Comparison of ENCODE assay signal across 12 cellular contexts in genomic region chr1:44777969-44778635, GRCh38. TPM values are rescaled to one million over a fixed set of nuclear protein-coding genes. Genes with fewer than 3 reads are reported as not detected.
DNase-seq lines count a peak whose midpoint lies in the region; ATAC-seq and TF ChIP-seq lines count a peak whose summit lies in the region.
"Had no signal": no experiment of that assay in that cellular context is flagged by ENCODE, and none has a peak within 500 bp of the region (broad histone marks: within the 10 kb centered on the region; RNA-seq: fewer than 3 reads in every experiment).

No MANE protein-coding gene starts in this region.

- intact Hi-C loops in activated naive CD4-positive, alpha-beta T cell treated with anti-CD3 and anti-CD28 coated beads for 36 hours (cut with micrococcal nuclease) = loop anchor here (2.0 kb wide), 1 partner anchor 23 kb away; the partner anchor contains the start of gene PLK3
- intact Hi-C loops in Panc1 (cut with micrococcal nuclease; ENCODE audit: unreplicated experiment) = no loop called here
- intact Hi-C loops in spleen (cut with DNase I; ENCODE audit: low total_unique reads) = no loop called here

- H3K27ac ChIP-seq in Panc1 (ENCODE audit: low read length) (no peak overlapping the region), spleen (peak overlapping the region in 3 of 8 donors; percentile 96 to 98 (median 98)), suprapubic skin (no peak overlapping the region)

- peaks cover 72% of the 10 kb centered on the region for H3K36me3 Mint-ChIP-seq in activated naive CD4-positive, alpha-beta T cell treated with anti-CD3 and anti-CD28 coated beads for 36 hours (ENCODE audit: low read depth)
- peaks cover 62% of the 10 kb centered on the region for H3K36me3 Mint-ChIP-seq in effector memory CD8-positive, alpha-beta T cell (ENCODE audit: insufficient read depth)

- TF ChIP-seq POLR2A in spleen (IDR thresholded peaks at IDR 0.05) (no peak), suprapubic skin (IDR thresholded peaks at IDR 0.05) (no peak)

- H3K36me3 ChIP-seq in Panc1 (ENCODE audit: control insufficient read depth, insufficient read depth, low read length) (peaks cover 17% of the 10 kb centered on the region; the same call in 1 of the 2 replicates), spleen (peaks cover 0 to 61% (median 54%) of the 10 kb centered on the region in 6 donors), suprapubic skin (peaks cover 40% of the 10 kb centered on the region)

- WGBS in spleen, 5 donors = 66 to 80% (median 74%) methylated on average over 13 of the region's 13 CpGs
- 75% methylated on average over 13 of the region's 13 CpGs for WGBS in suprapubic skin

- H3K27ac Mint-ChIP-seq in activated naive CD4-positive, alpha-beta T cell treated with anti-CD3 and anti-CD28 coated beads for 36 hours = peak overlapping the region; percentile 92
- peak overlapping the region; percentile 90 to 98 for H3K27ac Mint-ChIP-seq in effector memory CD8-positive, alpha-beta T cell

- TF ChIP-seq CTCF in Panc1 (IDR thresholded peaks at IDR 0.05) (no peak), spleen (IDR thresholded peaks at IDR 0.05 in 8 of 11, conservative IDR thresholded peaks at IDR 0.05 in 3 of 11) (no peak), suprapubic skin (IDR thresholded peaks at IDR 0.05) (no peak)

- H3K4me3 Mint-ChIP-seq in activated naive CD4-positive, alpha-beta T cell treated with anti-CD3 and anti-CD28 coated beads for 36 hours = peak overlapping the region; percentile 95
- H3K4me3 Mint-ChIP-seq in effector memory CD8-positive, alpha-beta T cell = peak overlapping the region; percentile 4 to 83

- peaks cover 10% of the 10 kb centered on the region for H3K4me1 ChIP-seq in Panc1 (ENCODE audit: control insufficient read depth, insufficient read depth, low read length)
- peaks cover 15 to 56% (median 38%) of the 10 kb centered on the region in 6 donors for H3K4me1 ChIP-seq in spleen
- peaks cover 33% of the 10 kb centered on the region for H3K4me1 ChIP-seq in suprapubic skin

- no TSS peak for BruUV-seq in Panc1 (replicated peaks; lab: Mats Ljungman, UMichigan)

- TF ChIP-seq EP300 in suprapubic skin (IDR thresholded peaks at IDR 0.05) = no peak

- in situ Hi-C loops in Panc1 (cut with HindIII; ENCODE audit: low pct_unique_long_range_greater_than_20kb, low sequenced_read_pairs) = no loop called here

- ATAC-seq in Panc1 = no peak
- ATAC-seq in effector memory CD8-positive, alpha-beta T cell (replicated peaks) = no peak
- ATAC-seq: left lung had no signal

- no peaks in the 10 kb centered on the region for H3K27me3 Mint-ChIP-seq in activated naive CD4-positive, alpha-beta T cell treated with anti-CD3 and anti-CD28 coated beads for 36 hours (ENCODE audit: low read depth)
- H3K27me3 Mint-ChIP-seq in effector memory CD8-positive, alpha-beta T cell = no peaks in the 10 kb centered on the region

- H3K27me3 ChIP-seq in Panc1 (ENCODE audit: control insufficient read depth, insufficient read depth, low read length) (no peaks in the 10 kb centered on the region), spleen (replicated peaks in 1 of 7) (no peaks in the 10 kb centered on the region), suprapubic skin (no peaks in the 10 kb centered on the region)
- H3K27me3 ChIP-seq: left lung had no signal

- DNase-seq in activated naive CD4-positive, alpha-beta T cell treated with anti-CD3 and anti-CD28 coated beads for 36 hours = no peak
- DNase-seq in activated naive CD4-positive, alpha-beta T cell treated with anti-CD3 and anti-CD28 coated beads, Interleukin-2, amount 50 U/mL, for 16 hours = no peak
- DNase-seq in Panc1 (ENCODE audit: low read depth, low spot score) (no peak), spleen (peak; percentile 68), suprapubic skin (ENCODE audit: low spot score in 2 of 2) (no peak), NCI-H2029 treated with DMSO at 0.1 percent for 48 hours (lab: John Stamatoyannopoulos, UW) (no peak), NCI-H187 treated with DMSO at 0.1 percent for 48 hours (lab: John Stamatoyannopoulos, UW) (no peak)
- DNase-seq in effector memory CD8-positive, alpha-beta T cell = no peak
- DNase-seq: activated CD4-positive, CD25-positive, alpha-beta regulatory T cell treated with anti-CD3 and anti-CD28 coated beads, Interleukin-2, amount 50 U/mL, for 72 hours; DMS 273 treated with DMSO at 0.1 percent for 48 hours; NCI-H2107 had no signal

- no peaks in the 10 kb centered on the region for H3K9me3 Mint-ChIP-seq in activated naive CD4-positive, alpha-beta T cell treated with anti-CD3 and anti-CD28 coated beads for 36 hours
- no peaks in the 10 kb centered on the region for H3K9me3 Mint-ChIP-seq in effector memory CD8-positive, alpha-beta T cell

- CTCF ChIA-PET in activated naive CD4-positive, alpha-beta T cell treated with anti-CD3 and anti-CD28 coated beads for 36 hours (lab: Charles Lee) = interaction anchor here (4.3 kb wide), 1 partner anchor 46 kb away, joined by 21 read pairs; the partner anchor contains the start of gene RNU5D-1
- CTCF ChIA-PET in Panc1 (lab: Charles Lee) = no interaction called here

- peaks cover 36% of the 10 kb centered on the region for H3K4me1 Mint-ChIP-seq in activated naive CD4-positive, alpha-beta T cell treated with anti-CD3 and anti-CD28 coated beads for 36 hours (ENCODE audit: low read depth)
- peaks cover 32 to 34% of the 10 kb centered on the region in 2 donors for H3K4me1 Mint-ChIP-seq in effector memory CD8-positive, alpha-beta T cell (ENCODE audit: low read depth in 2 of 2)

- POLR2A ChIA-PET in Panc1 (lab: Charles Lee) = interaction anchor here (0.6 kb wide), 1 partner anchor 17 kb away, joined by 10 read pairs; no protein-coding TSS in a partner anchor

- H3K4me3 ChIP-seq in Panc1 (ENCODE audit: low read depth in 2 of 2, low read length in 2 of 2) = peak overlapping the region; percentile 5 to 84; a peak in 2 of 4 replicates
- H3K4me3 ChIP-seq in spleen = peak overlapping the region in 2 of 8 donors; percentile 6 to 84
- H3K4me3 ChIP-seq in suprapubic skin = no peak overlapping the region

- H3K9me3 ChIP-seq in Panc1 (ENCODE audit: control insufficient read depth, insufficient read depth, low read depth, low read length) (no peaks in the 10 kb centered on the region), spleen (no peaks in the 10 kb centered on the region), suprapubic skin (no peaks in the 10 kb centered on the region)
- H3K9me3 ChIP-seq: left lung had no signal

RNA-seq across cellular contexts. Expression of gene RPS8, which starts 2.8 kb away (rescaled TPM):
- total RNA-seq in activated naive CD4-positive, alpha-beta T cell treated with anti-CD3 and anti-CD28 coated beads for 36 hours = 1,000 to 10,000 TPM; 3,619 to 3,772 TPM
- 1,087 TPM for total RNA-seq in Panc1 (2021; ENCODE audit: unreplicated experiment)
- 1,474 TPM for polyA plus RNA-seq in Panc1 (2012; ENCODE audit: insufficient read length)
- total RNA-seq in spleen = 1,000 to 10,000 TPM; 1,626 to 2,405 (median 2,159) TPM
- polyA plus RNA-seq in spleen = 1,000 to 10,000 TPM; 4,436 to 6,194 (median 5,972) TPM
- 1,000 to 10,000 TPM; 1,858 to 3,271 (median 2,807) TPM for total RNA-seq in suprapubic skin

RNA-seq across cellular contexts. Expression of gene BEST4, which starts 9.9 kb away (rescaled TPM):
- total RNA-seq in activated naive CD4-positive, alpha-beta T cell treated with anti-CD3 and anti-CD28 coated beads for 36 hours = under 1 TPM; 0.74 to 0.79 TPM
- total RNA-seq in Panc1 (2021; ENCODE audit: unreplicated experiment) = 0.15 TPM
- polyA plus RNA-seq in Panc1 (2012; ENCODE audit: insufficient read length) = 0.11 TPM
- total RNA-seq in spleen = under 1 TPM in 4 of 7 donors, not detected in 3; 0.16 to 0.61 (median 0.30) TPM
- under 1 TPM; 0.32 to 0.89 (median 0.80) TPM for polyA plus RNA-seq in spleen
- total RNA-seq in suprapubic skin = under 1 TPM in 3 of 4 donors, not detected in 1; 0.30 to 0.72 (median 0.30) TPM

RNA-seq across cellular contexts. Expression of gene PLK3, which starts 22.1 kb away (rescaled TPM):
- total RNA-seq in activated naive CD4-positive, alpha-beta T cell treated with anti-CD3 and anti-CD28 coated beads for 36 hours = 10 to 100 TPM; 44.2 to 46.7 TPM
- total RNA-seq in Panc1 (2021; ENCODE audit: unreplicated experiment) = 13.7 TPM
- polyA plus RNA-seq in Panc1 (2012; ENCODE audit: insufficient read length) = 7.3 TPM
- 10 to 100 TPM; 22.0 to 51.7 (median 33.1) TPM for total RNA-seq in spleen
- polyA plus RNA-seq in spleen = 10 to 100 TPM; 14.7 to 24.6 (median 24.3) TPM
- 100 to 1,000 TPM in 2 of 4 donors, 10 to 100 TPM in 2; 63.7 to 135 (median 91.1) TPM for total RNA-seq in suprapubic skin

RNA-seq across cellular contexts. Expression of gene DYNLT4, which starts 29.0 kb away (rescaled TPM):
- total RNA-seq in activated naive CD4-positive, alpha-beta T cell treated with anti-CD3 and anti-CD28 coated beads for 36 hours = under 1 TPM; 0.62 to 0.67 TPM
- total RNA-seq in Panc1 (2021; ENCODE audit: unreplicated experiment) = not detected
- not detected for polyA plus RNA-seq in Panc1 (2012; ENCODE audit: insufficient read length)
- total RNA-seq in spleen = 1 to 10 TPM in 2 of 7 donors, under 1 TPM in 2, not detected in 3; 0.82 to 2.1 (median 1.1) TPM
- under 1 TPM; 0.15 to 0.58 (median 0.22) TPM for polyA plus RNA-seq in spleen
- total RNA-seq in suprapubic skin = not detected

RNA-seq across cellular contexts. Expression of gene BTBD19, which starts 30.2 kb away (rescaled TPM):
- 1 to 10 TPM; 5.9 to 6.7 TPM for total RNA-seq in activated naive CD4-positive, alpha-beta T cell treated with anti-CD3 and anti-CD28 coated beads for 36 hours
- total RNA-seq in Panc1 (2021; ENCODE audit: unreplicated experiment) (2.6 TPM), spleen (10 to 100 TPM in 1 of 7 donors, 1 to 10 TPM in 6; 2.8 to 11.9 (median 7.3) TPM), suprapubic skin (1 to 10 TPM; 1.2 to 7.3 (median 4.4) TPM)
- polyA plus RNA-seq in Panc1 (2012; ENCODE audit: insufficient read length) = 0.61 TPM
- polyA plus RNA-seq in spleen = 1 to 10 TPM in 2 of 3 donors, under 1 TPM in 1; 0.73 to 5.5 (median 1.1) TPM
